Comparison of ENCODE assay signal across 11 cellular contexts in genomic region chr16:54287758-54288591, GRCh38. TPM values are rescaled to one million over a fixed set of nuclear protein-coding genes. Genes with fewer than 3 reads are reported as not detected.
DNase-seq lines count a peak whose midpoint lies in the region; ATAC-seq, FAIRE-seq and TF ChIP-seq lines count a peak whose summit lies in the region.
"Had no signal": no experiment of that assay in that cellular context is flagged by ENCODE, and none has a peak within 500 bp of the region (broad histone marks: within the 10 kb centered on the region; RNA-seq: fewer than 3 reads in every experiment).

No MANE protein-coding gene starts in this region.

- in situ Hi-C loops in gastrocnemius medialis (cut with MboI; ENCODE audit: low sequenced_read_pairs in 4 of 4), result loop anchor here in 2 of 4 donors (10.0 to 25.0 kb wide), 2 partner anchors 93 to 649 kb away; partner anchors contain the start of gene IRX5 (in 1 of the 2)

- TF ChIP-seq CTCF in GM20000 (IDR thresholded peaks at IDR 0.05; ENCODE audit: extremely low read depth, missing control alignments) (no peak), gastrocnemius medialis (IDR thresholded peaks at IDR 0.05 in 4 of 5, conservative IDR thresholded peaks at IDR 0.05 in 1 of 5) (no peak)

- no peak for TF ChIP-seq POLR2A in gastrocnemius medialis (IDR thresholded peaks at IDR 0.05)

- WGBS in right cardiac atrium, result 23% methylated on average over 48 of the region's 48 CpGs
- 8 to 15% (median 13%) methylated on average over 47 to 48 of the region's 48 CpGs for whole genome bisulfite sequencing in small intestine, 3 donors

- FAIRE-seq in small intestine (lab: Jason Lieb, UNC), result no peak
- FAIRE-seq: TTC549 had no signal

- DNase-seq in GM20000 (ENCODE audit: low spot score) (peak; percentile 38), right cardiac atrium (peak; percentile 49 to 83 (median 66)), gastrocnemius medialis (no peak), occipital lobe (lab: John Stamatoyannopoulos, UW) (no peak), small intestine (no peak)
- no peak for DNase-seq in activated T-helper 1 cell treated with anti-CD3 and anti-CD28 coated beads, Interleukin-12 subunit alpha, Interleukin-12 subunit beta, Interleukin-2, Interleukin-4 antibody, amounts not matched to agents 30 ng/mL and 10 ng/mL and 1 ng/mL, durations not matched to agents 14 hours and 24 hours and 36 hours (ENCODE audit: low spot score)
- DNase-seq: MV-4-11; stimulated activated CD8-positive, alpha-beta memory T cell treated with anti-CD3 and anti-CD28 coated beads, Interleukin-4, amount 100 ng/mL, for 48 hours had no signal

- peaks cover 14% of the 10 kb centered on the region for H3K4me1 Mint-ChIP-seq in activated T-helper 1 cell treated with anti-CD3 and anti-CD28 coated beads, Interleukin-12 subunit alpha, Interleukin-12 subunit beta, Interleukin-2, Interleukin-4 antibody, amounts not matched to agents 30 ng/mL and 10 ng/mL and 1 ng/mL, durations not matched to agents 14 hours and 24 hours and 36 hours (ENCODE audit: low read depth)

- H3K27ac ChIP-seq in right cardiac atrium (ENCODE audit: low read length) (no peak overlapping the region), gastrocnemius medialis (peak overlapping the region in 2 of 4 donors; percentile 74 to 76), small intestine (ENCODE audit: low read depth in 1 of 2, low read length in 1 of 2) (no peak overlapping the region)

- intact Hi-C loops in activated T-helper 1 cell treated with anti-CD3 and anti-CD28 coated beads, Interleukin-12 subunit alpha, Interleukin-12 subunit beta, Interleukin-2, Interleukin-4 antibody, amounts not matched to agents 30 ng/mL and 10 ng/mL and 1 ng/mL, durations not matched to agents 14 hours and 24 hours and 36 hours (cut with micrococcal nuclease), result loop anchor here (2.0 to 5.0 kb wide), 2 partner anchors 84 to 651 kb away; no protein-coding TSS in a partner anchor
- intact Hi-C loops in right cardiac atrium (cut with DNase I), result loop anchor here in 3 of 4 donors (10.0 kb wide), 4 partner anchors 93 to 647 kb away; partner anchors contain the start of gene IRX5 (in 1 of the 3)
- intact Hi-C loops in gastrocnemius medialis (cut with DNase I; ENCODE audit: low total_unique reads), result loop anchor here (2.0 to 10.0 kb wide), 3 partner anchors 396 to 643 kb away; partner anchors contain the start of gene IRX5

- peak; percentile 30 to 52 for ATAC-seq in right cardiac atrium
- no peak for ATAC-seq in gastrocnemius medialis
- no peak for ATAC-seq in HG03571 (IDR thresholded peaks at IDR 0.05; ENCODE audit: unreplicated experiment)
- no peak for ATAC-seq in GM21367 (IDR thresholded peaks at IDR 0.05; ENCODE audit: unreplicated experiment)

- H3K27me3 Mint-ChIP-seq in activated T-helper 1 cell treated with anti-CD3 and anti-CD28 coated beads, Interleukin-12 subunit alpha, Interleukin-12 subunit beta, Interleukin-2, Interleukin-4 antibody, amounts not matched to agents 30 ng/mL and 10 ng/mL and 1 ng/mL, durations not matched to agents 14 hours and 24 hours and 36 hours (ENCODE audit: insufficient read depth), result peaks cover 64% of the 10 kb centered on the region

- no peaks in the 10 kb centered on the region for H3K27me3 ChIP-seq in right cardiac atrium (ENCODE audit: control insufficient read depth, insufficient read depth)
- peaks cover 35 to 63% (median 60%) of the 10 kb centered on the region in 3 donors for H3K27me3 ChIP-seq in gastrocnemius medialis
- peaks cover 54 to 58% of the 10 kb centered on the region in 2 donors for H3K27me3 ChIP-seq in small intestine (ENCODE audit: control insufficient read depth in 2 of 2, insufficient read depth in 2 of 2, low read length in 2 of 2)

- H3K36me3 ChIP-seq in gastrocnemius medialis, result no peaks in the 10 kb centered on the region
- no peaks in the 10 kb centered on the region for H3K36me3 ChIP-seq in small intestine (ENCODE audit: control insufficient read depth in 2 of 2, insufficient read depth in 2 of 2, low read length in 2 of 2)

- H3K9me3 Mint-ChIP-seq in activated T-helper 1 cell treated with anti-CD3 and anti-CD28 coated beads, Interleukin-12 subunit alpha, Interleukin-12 subunit beta, Interleukin-2, Interleukin-4 antibody, amounts not matched to agents 30 ng/mL and 10 ng/mL and 1 ng/mL, durations not matched to agents 14 hours and 24 hours and 36 hours, result no peaks in the 10 kb centered on the region

- peak overlapping the region; percentile 42 for H3K4me3 Mint-ChIP-seq in activated T-helper 1 cell treated with anti-CD3 and anti-CD28 coated beads, Interleukin-12 subunit alpha, Interleukin-12 subunit beta, Interleukin-2, Interleukin-4 antibody, amounts not matched to agents 30 ng/mL and 10 ng/mL and 1 ng/mL, durations not matched to agents 14 hours and 24 hours and 36 hours

- H3K9me3 ChIP-seq in right cardiac atrium (ENCODE audit: control insufficient read depth, low read length) (no peaks in the 10 kb centered on the region), gastrocnemius medialis (no peaks in the 10 kb centered on the region), small intestine (ENCODE audit: control insufficient read depth, low read depth) (no peaks in the 10 kb centered on the region)

- no peaks in the 10 kb centered on the region for H3K4me1 ChIP-seq in right cardiac atrium (ENCODE audit: control insufficient read depth, insufficient read depth, low read length)
- peaks cover 0 to 7% of the 10 kb centered on the region in 2 donors for H3K4me1 ChIP-seq in gastrocnemius medialis
- H3K4me1 ChIP-seq in small intestine (ENCODE audit: control insufficient read depth in 2 of 2, insufficient read depth in 1 of 2, low read depth in 1 of 2, low read length in 1 of 2), result peaks cover 1 to 8% of the 10 kb centered on the region in 2 donors

- H3K36me3 Mint-ChIP-seq in activated T-helper 1 cell treated with anti-CD3 and anti-CD28 coated beads, Interleukin-12 subunit alpha, Interleukin-12 subunit beta, Interleukin-2, Interleukin-4 antibody, amounts not matched to agents 30 ng/mL and 10 ng/mL and 1 ng/mL, durations not matched to agents 14 hours and 24 hours and 36 hours (ENCODE audit: low read depth), result peaks cover 2% of the 10 kb centered on the region

- H3K27ac Mint-ChIP-seq in activated T-helper 1 cell treated with anti-CD3 and anti-CD28 coated beads, Interleukin-12 subunit alpha, Interleukin-12 subunit beta, Interleukin-2, Interleukin-4 antibody, amounts not matched to agents 30 ng/mL and 10 ng/mL and 1 ng/mL, durations not matched to agents 14 hours and 24 hours and 36 hours, result peak overlapping the region; percentile 48

- H3K4me3 ChIP-seq in right cardiac atrium (ENCODE audit: low read length), result peak overlapping the region; percentile 54
- H3K4me3 ChIP-seq in gastrocnemius medialis, result peak overlapping the region; percentile 61 to 94 (median 64)
- H3K4me3 ChIP-seq in small intestine (ENCODE audit: low read depth in 1 of 2, low read length in 2 of 2), result no peak overlapping the region

RNA-seq across cellular contexts. Expression of gene IRX3, which starts 1.4 kb away (rescaled TPM):
- total RNA-seq in activated T-helper 1 cell treated with anti-CD3 and anti-CD28 coated beads, Interleukin-12 subunit alpha, Interleukin-12 subunit beta, Interleukin-2, Interleukin-4 antibody, amounts not matched to agents 30 ng/mL and 10 ng/mL and 1 ng/mL, durations not matched to agents 14 hours and 24 hours and 36 hours, result 1.1 and 1.4 TPM in 2 replicates
- 10 to 100 TPM in 3 of 4 donors, 1 to 10 TPM in 1; 9.4 to 17.8 (median 16.0) TPM for total RNA-seq in right cardiac atrium
- 7.3 TPM for polyA plus RNA-seq in right cardiac atrium
- 10 to 100 TPM in 2 of 4 donors, 1 to 10 TPM in 2; 3.5 to 40.6 (median 12.0) TPM for total RNA-seq in gastrocnemius medialis
- not detected for total RNA-seq in occipital lobe
- polyA plus RNA-seq in small intestine, result under 1 TPM; 0.22 to 1.00 (median 0.27) TPM

Comparison
In these comparisons a context has a peak if more than half of its experiments do, and no peak if none do; other contexts are left out.
1. DNase-seq: peak in GM20000 (single experiment) and right cardiac atrium (3 of 3); none in activated T-helper 1 cell treated with anti-CD3 and anti-CD28 coated beads, Interleukin-12 subunit alpha, Interleukin-12 subunit beta, Interleukin-2, Interleukin-4 antibody, amounts not matched to agents 30 ng/mL and 10 ng/mL and 1 ng/mL, durations not matched to agents 14 hours and 24 hours and 36 hours (single experiment), gastrocnemius medialis (0 of 2), occipital lobe (single experiment) and small intestine (single experiment).
2. ATAC-seq: peak in right cardiac atrium (2 of 2); none in gastrocnemius medialis (0 of 2), HG03571 (single experiment) and GM21367 (single experiment).
3. H3K4me3 ChIP-seq: peak in right cardiac atrium (single experiment) and gastrocnemius medialis (4 of 4); none in small intestine (0 of 2).